8 cellular contexts compared by ENCODE assay signal in genomic region chr1:161399257-161399998, GRCh38. TPM values are rescaled to one million over a fixed set of nuclear protein-coding genes. Genes with fewer than 3 reads are reported as not detected.
DNase-seq lines count a peak whose midpoint lies in the region; ATAC-seq and TF ChIP-seq lines count a peak whose summit lies in the region.

No MANE protein-coding gene starts in this region.

- CTCF ChIA-PET in activated CD4-positive, alpha-beta T cell treated with anti-CD3 and anti-CD28 coated beads for 36 hours (lab: Charles Lee), result interaction anchor here (1.0 to 2.2 kb wide), 9 partner anchors 9 to 117 kb away, joined by 3 to 9 read pairs (median 5); no protein-coding TSS in a partner anchor

- peak; percentile 75 for ATAC-seq in HG03432 (IDR thresholded peaks at IDR 0.05; ENCODE audit: unreplicated experiment)
- peak; percentile 83 for ATAC-seq in activated CD4-positive, alpha-beta T cell treated with anti-CD3 and anti-CD28 coated beads for 36 hours

- intact Hi-C loops in activated CD4-positive, alpha-beta T cell treated with anti-CD3 and anti-CD28 coated beads for 36 hours (cut with DNase I, micrococcal nuclease), result loop anchor here (1.0 to 10.0 kb wide), 9 partner anchors 9 to 1475 kb away; partner anchors contain the start of genes ATF6 (in 1 of the 2), TAGLN2 (in 1 of the 2) and USF1 (in 1 of the 2)

- TF ChIP-seq POLR2A in GM19193 (IDR thresholded peaks at IDR 0.05; ENCODE audit: extremely low read depth, insufficient read depth, insufficient read length), result peak; percentile 94

- DNase-seq in BE2C (peak; percentile 86), NCI-H510A treated with DMSO at 0.1 percent for 48 hours (lab: John Stamatoyannopoulos, UW) (peak; percentile 82), choroid plexus epithelial cell (ENCODE audit: low read depth) (peak; percentile 95), kidney tubule cell (ENCODE audit: low spot score) (peak; percentile 95)
- peak; percentile 92 for DNase-seq in activated CD4-positive, alpha-beta T cell treated with anti-CD3 and anti-CD28 coated beads for 36 hours
- peak; percentile 87 to 88 for DNase-seq in stimulated activated CD4-positive, alpha-beta T cell treated with anti-CD3 and anti-CD28 coated beads, Interleukin-1b, Interleukin-23, amount 100 ng/mL, for 1 hour (ENCODE audit: low read depth in 2 of 2)

- no peaks in the 10 kb centered on the region for H3K9me3 Mint-ChIP-seq in activated CD4-positive, alpha-beta T cell treated with anti-CD3 and anti-CD28 coated beads for 36 hours (ENCODE audit: low read depth)

- no peaks in the 10 kb centered on the region for H3K27me3 ChIP-seq in BE2C

- H3K27me3 Mint-ChIP-seq in activated CD4-positive, alpha-beta T cell treated with anti-CD3 and anti-CD28 coated beads for 36 hours, result peaks cover 9% of the 10 kb centered on the region

- H3K27ac Mint-ChIP-seq in activated CD4-positive, alpha-beta T cell treated with anti-CD3 and anti-CD28 coated beads for 36 hours, result peak overlapping the region; percentile 100

- POLR2A ChIA-PET in activated CD4-positive, alpha-beta T cell treated with anti-CD3 and anti-CD28 coated beads for 36 hours (lab: Charles Lee), result no interaction called here

- no peaks in the 10 kb centered on the region for H3K9me3 ChIP-seq in BE2C

- TF ChIP-seq CTCF in BE2C (IDR thresholded peaks at IDR 0.05; ENCODE audit: low read depth, low read length) (peak; percentile 53), choroid plexus epithelial cell (conservative IDR thresholded peaks at IDR 0.05; ENCODE audit: low read depth, low read length) (peak; percentile 49)

- peak overlapping the region; percentile 77 for H3K4me3 ChIP-seq in BE2C (ENCODE audit: low read depth, low read length)
- H3K4me3 ChIP-seq in choroid plexus epithelial cell (ENCODE audit: low read depth, low read length), result peak overlapping the region; percentile 93

- H3K4me3 Mint-ChIP-seq in activated CD4-positive, alpha-beta T cell treated with anti-CD3 and anti-CD28 coated beads for 36 hours, result peak overlapping the region; percentile 89

- H3K4me1 ChIP-seq in BE2C, result no peaks in the 10 kb centered on the region

- H3K4me1 Mint-ChIP-seq in activated CD4-positive, alpha-beta T cell treated with anti-CD3 and anti-CD28 coated beads for 36 hours, result peaks cover 34% of the 10 kb centered on the region

- H3K36me3 Mint-ChIP-seq in activated CD4-positive, alpha-beta T cell treated with anti-CD3 and anti-CD28 coated beads for 36 hours (ENCODE audit: low read depth), result peaks cover 9% of the 10 kb centered on the region

- no peaks in the 10 kb centered on the region for H3K36me3 ChIP-seq in BE2C

RNA-seq across cellular contexts. Expression of gene CFAP126, which starts 31.8 kb away (rescaled TPM):
- polyA plus RNA-seq in BE2C (2012; ENCODE audit: insufficient read depth, insufficient read length, low read depth), result 1.7 TPM
- total RNA-seq in activated CD4-positive, alpha-beta T cell treated with anti-CD3 and anti-CD28 coated beads for 36 hours, result not detected

Comparison
In these comparisons a context has a peak if more than half of its experiments do, and no peak if none do; other contexts are left out.
1. Peak in every context shown above with its lines: DNase-seq, ATAC-seq and H3K4me3 ChIP-seq.